ENCODE assay signal across 24 cellular contexts in the genomic region with DNA sequence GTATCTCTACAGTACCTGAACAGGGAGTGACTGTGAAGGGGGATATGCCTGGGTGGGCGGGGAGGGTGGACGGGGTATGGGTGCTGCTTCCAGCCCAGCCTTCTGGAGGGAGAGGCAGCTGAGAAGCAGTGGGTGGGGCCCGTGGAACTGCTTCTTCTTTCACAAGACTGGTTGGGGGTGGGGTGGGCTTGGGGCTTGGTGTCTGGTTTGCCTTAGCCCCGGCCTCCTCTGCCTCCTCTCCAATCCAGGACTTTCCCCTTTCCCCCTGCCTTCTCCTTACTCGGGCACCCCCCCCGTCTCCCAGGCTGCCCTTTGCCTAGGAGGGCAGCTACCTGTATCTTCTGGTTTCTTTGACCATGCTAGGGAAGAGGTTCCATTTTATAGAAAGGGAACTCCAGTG.
"Had no signal": no experiment of that assay in that cellular context is flagged by ENCODE, and none has a peak within 500 bp of the region (broad histone marks: within the 10 kb centered on the region; RNA-seq: fewer than 3 reads in every experiment).

No MANE protein-coding gene starts in this region.

- H3K9me3 ChIP-seq: Peyer's patch, SJSA1 had no signal

- H3K27me3 ChIP-seq: Peyer's patch, SJSA1 had no signal

- H3K4me3 ChIP-seq: Peyer's patch, SJSA1 had no signal

- H3K27ac ChIP-seq: Peyer's patch, RWPE1, SJSA1 had no signal

- H3K27me3 Mint-ChIP-seq: activated naive CD8-positive, alpha-beta T cell treated with anti-CD3 and anti-CD28 coated beads, Interleukin-2, amount 50 U/mL, for 24 hours had no signal

- H3K4me3 Mint-ChIP-seq: activated CD8-positive, alpha-beta T cell treated with anti-CD3 and anti-CD28 coated beads, Interleukin-2, amount 10 ng/mL, durations not matched to agents 7 days and 5 days; activated naive CD8-positive, alpha-beta T cell treated with anti-CD3 and anti-CD28 coated beads, Interleukin-2, amount 50 U/mL, for 24 hours; brain had no signal

- ATAC-seq: activated CD8-positive, alpha-beta T cell treated with anti-CD3 and anti-CD28 coated beads, Interleukin-2, amount 10 ng/mL, durations not matched to agents 7 days and 5 days; activated naive CD4-positive, alpha-beta T cell treated with anti-CD3 and anti-CD28 coated beads, Interleukin-2, amount 50 U/mL, for 72 hours; activated naive CD8-positive, alpha-beta T cell treated with anti-CD3 and anti-CD28 coated beads, Interleukin-2, amount 50 U/mL, for 24 hours; SK-N-SH treated with all-trans-retinoic acid at 6 μM for 48 hours had no signal

- H3K4me1 ChIP-seq: Peyer's patch, SJSA1 had no signal

- H3K27ac Mint-ChIP-seq: activated CD8-positive, alpha-beta T cell treated with anti-CD3 and anti-CD28 coated beads, Interleukin-2, amount 10 ng/mL, durations not matched to agents 7 days and 5 days; activated naive CD4-positive, alpha-beta T cell treated with anti-CD3 and anti-CD28 coated beads, Interleukin-2, amount 50 U/mL, for 72 hours; activated naive CD8-positive, alpha-beta T cell treated with anti-CD3 and anti-CD28 coated beads, Interleukin-2, amount 50 U/mL, for 24 hours had no signal

- DNase-seq: activated CD4-positive, alpha-beta T cell treated with anti-CD3 and anti-CD28 coated beads for 48 hours; activated CD4-positive, alpha-beta T cell treated with anti-CD3 and anti-CD28 coated beads, Interleukin-2, amount 50 U/mL, for 4 hours; activated CD4-positive, CD25-positive, alpha-beta regulatory T cell treated with anti-CD3 and anti-CD28 coated beads, Interleukin-2, amount 50 U/mL, for 72 hours; activated CD8-positive, alpha-beta memory T cell treated with anti-CD3 and anti-CD28 coated beads, Interleukin-2, amount 50 U/mL, for 48 hours; activated CD8-positive, alpha-beta T cell treated with anti-CD3 and anti-CD28 coated beads, Interleukin-2, amount 10 ng/mL, durations not matched to agents 7 days and 5 days; activated naive CD8-positive, alpha-beta T cell treated with anti-CD3 and anti-CD28 coated beads, Interleukin-2, amount 50 U/mL, for 24 hours; activated T-cell treated with anti-CD3 and anti-CD28 coated beads, Interleukin-2, amount 50 U/mL, for 1 hour; amniotic stem cell; Kasumi-1; KBM-7; NCI-H1105 treated with DMSO at 0.1 percent for 48 hours; NCI-H1436 treated with DMSO at 0.1 percent for 48 hours; NCI-H187; NCI-H2081; NCI-H510A treated with DMSO at 0.1 percent for 48 hours; NCI-H69; SHP77; SW 1271 had no signal

- H3K9me3 Mint-ChIP-seq: activated naive CD4-positive, alpha-beta T cell treated with anti-CD3 and anti-CD28 coated beads, Interleukin-2, amount 50 U/mL, for 72 hours; activated naive CD8-positive, alpha-beta T cell treated with anti-CD3 and anti-CD28 coated beads, Interleukin-2, amount 50 U/mL, for 24 hours had no signal

- H3K4me1 Mint-ChIP-seq: activated naive CD8-positive, alpha-beta T cell treated with anti-CD3 and anti-CD28 coated beads, Interleukin-2, amount 50 U/mL, for 24 hours had no signal

- H3K36me3 ChIP-seq: Peyer's patch had no signal

- H3K36me3 Mint-ChIP-seq: activated naive CD4-positive, alpha-beta T cell treated with anti-CD3 and anti-CD28 coated beads, Interleukin-2, amount 50 U/mL, for 72 hours; brain had no signal
